21 cellular contexts compared by ENCODE assay signal in the genomic region with DNA sequence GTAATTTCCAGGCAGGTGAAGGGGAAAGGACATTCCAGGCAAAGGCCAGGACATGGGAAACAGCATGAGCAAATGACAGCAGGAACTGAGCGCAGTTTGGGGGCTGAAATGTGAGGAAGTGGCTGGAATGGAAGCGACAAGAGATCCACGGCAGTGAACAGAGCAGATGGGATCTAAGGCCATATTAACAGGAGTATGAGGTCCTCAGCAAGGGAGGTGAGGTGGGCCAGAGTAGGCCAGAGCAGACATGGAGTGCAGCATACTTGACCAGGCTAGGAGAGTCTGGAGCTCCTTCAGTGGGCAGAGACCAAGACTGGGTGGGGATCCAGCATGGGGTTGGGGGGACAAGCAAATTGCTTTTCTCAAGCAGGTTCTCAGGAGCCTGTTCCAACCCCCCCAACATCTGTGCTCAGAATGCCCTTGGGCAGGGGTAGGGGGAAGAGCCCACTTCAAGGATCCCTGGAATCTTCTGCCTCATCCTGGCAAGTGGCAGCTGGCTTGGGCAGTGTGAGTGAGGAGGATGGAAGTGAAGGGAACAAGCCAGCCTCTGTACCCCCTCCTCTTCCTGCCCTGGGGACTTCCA.
"Had no signal": no experiment of that assay in that cellular context is flagged by ENCODE, and none has a peak within 500 bp of the region (broad histone marks: within the 10 kb centered on the region; RNA-seq: fewer than 3 reads in every experiment).

No MANE protein-coding gene starts in this region.

- H3K4me2 ChIP-seq: hepatocyte had no signal

- H3K9me3 ChIP-seq: psoas muscle, right lobe of liver, stomach, thoracic aorta, transverse colon had no signal

- H3K27me3 ChIP-seq: hepatocyte, right lobe of liver, stomach, transverse colon had no signal

- H3K4me3 ChIP-seq: hepatocyte, lung, psoas muscle, right lobe of liver, stomach, thoracic aorta, transverse colon had no signal

- H2AFZ ChIP-seq: hepatocyte, parathyroid adenoma had no signal

- H3K4me1 ChIP-seq: parathyroid adenoma, right lobe of liver had no signal

- H3K36me3 Mint-ChIP-seq: natural killer cell treated with Interleukin-12 subunit alpha and Interleukin-12 subunit beta and Interleukin-15 and Interleukin-18, amount 100 ng/mL, for 72 hours had no signal

- H3K9me3 Mint-ChIP-seq: dendritic cell treated with granulocyte-macrophage colony-stimulating factor and Interleukin-4, amounts not matched to agents 40 ng/mL and 50 ng/mL, for 4 days; effector memory CD8-positive, alpha-beta T cell; natural killer cell treated with Interleukin-12 subunit alpha and Interleukin-12 subunit beta and Interleukin-15 and Interleukin-18, amount 100 ng/mL, for 72 hours had no signal

- H3K4me3 Mint-ChIP-seq: dendritic cell treated with granulocyte-macrophage colony-stimulating factor and Interleukin-4, amounts not matched to agents 40 ng/mL and 50 ng/mL, for 4 days; effector memory CD8-positive, alpha-beta T cell; natural killer cell treated with Interleukin-12 subunit alpha and Interleukin-12 subunit beta and Interleukin-15 and Interleukin-18, amount 100 ng/mL, for 72 hours had no signal

- DNase-seq: effector memory CD8-positive, alpha-beta T cell; erythroblast; foreskin melanocyte; kidney glomerular epithelial cell; mesenchymal stem cell; midbrain; occipital lobe; retina; stimulated activated CD4-positive, alpha-beta T cell treated with anti-CD3 and anti-CD28 coated beads, Interleukin-2, amount 100 ng/mL, for 24 hours; stimulated activated CD4-positive, alpha-beta T cell treated with anti-CD3 and anti-CD28 coated beads, Interleukin-4, amount 100 ng/mL, for 4 hours; stimulated activated naive CD4-positive, alpha-beta T cell; stomach; transverse colon had no signal

- H3K79me2 ChIP-seq: parathyroid adenoma had no signal

- H3K36me3 ChIP-seq: thoracic aorta, transverse colon had no signal

- H3K27ac Mint-ChIP-seq: dendritic cell treated with granulocyte-macrophage colony-stimulating factor and Interleukin-4, amounts not matched to agents 40 ng/mL and 50 ng/mL, for 4 days; natural killer cell treated with Interleukin-12 subunit alpha and Interleukin-12 subunit beta and Interleukin-15 and Interleukin-18, amount 100 ng/mL, for 72 hours had no signal

- H3K27ac ChIP-seq: hepatocyte, parathyroid adenoma, psoas muscle, right lobe of liver, thoracic aorta, transverse colon had no signal
